ENCODE assay signal across 12 cellular contexts in the genomic region with DNA sequence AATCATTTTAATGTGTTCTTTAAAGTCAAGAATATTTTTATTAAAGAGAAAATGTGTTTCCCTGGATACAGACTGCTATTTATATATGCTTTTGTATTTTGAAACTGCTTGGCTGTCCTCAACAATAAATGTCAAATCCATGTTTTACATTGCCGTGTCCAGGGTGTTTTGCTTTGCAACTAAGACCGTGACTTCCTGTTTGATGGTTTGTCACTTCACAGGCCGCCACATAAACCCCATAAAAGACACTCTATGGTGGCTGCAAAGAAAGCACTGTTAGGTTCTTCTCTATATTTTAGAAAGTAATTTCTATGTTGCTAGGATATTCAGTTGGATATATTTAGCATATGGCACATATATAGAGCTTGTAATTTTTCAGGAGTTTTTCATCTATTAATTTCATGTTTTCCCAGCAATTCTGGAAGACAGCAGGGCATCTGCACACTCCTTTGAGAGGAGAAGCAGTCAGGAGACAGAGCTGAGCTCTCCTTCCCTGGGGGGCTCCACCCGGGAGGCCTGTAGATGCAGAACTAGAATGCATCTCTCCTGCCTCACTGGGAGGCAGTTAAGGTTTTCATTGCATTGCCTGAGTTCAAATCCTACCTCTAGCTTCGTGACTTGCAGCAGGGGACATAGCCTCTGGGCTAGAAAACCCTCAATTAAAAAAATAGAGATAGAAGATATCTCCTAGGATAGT. TPM values are rescaled to one million over a fixed set of nuclear protein-coding genes. Genes with fewer than 3 reads are reported as not detected.
A peak's percentile ranks its signal among the peaks of the same experiment; 100 is the strongest.
DNase-seq lines count a peak whose midpoint lies in the region; ATAC-seq and TF ChIP-seq lines count a peak whose summit lies in the region.
"Had no signal": no experiment of that assay in that cellular context is flagged by ENCODE, and none has a peak within 500 bp of the region (broad histone marks: within the 10 kb centered on the region; RNA-seq: fewer than 3 reads in every experiment).

No MANE protein-coding gene starts in this region.

- no peaks in the 10 kb centered on the region for H4K20me1 ChIP-seq in DOHH2 (ENCODE audit: control insufficient read depth, insufficient read depth, low read depth, low read length)

- ATAC-seq in activated T-helper 17 cell treated with anti-CD3 and anti-CD28 coated beads, Interleukin-2, amount 50 U/mL, for 72 hours (replicated peaks), result no peak
- ATAC-seq in naive B cell (ENCODE audit: low read depth in 2 of 2) (no peak), left cardiac atrium (no peak), GM18498 (IDR thresholded peaks at IDR 0.05; ENCODE audit: unreplicated experiment) (no peak), GM19324 (IDR thresholded peaks at IDR 0.05; ENCODE audit: low FRiP score, unreplicated experiment) (no peak)

- DNase-seq in NB4 (ENCODE audit: low read depth), result peak; percentile 77
- peak; percentile 46 for DNase-seq in naive B cell
- no peak for DNase-seq in amygdala (lab: John Stamatoyannopoulos, UW)
- DNase-seq in left cardiac atrium, result no peak
- DNase-seq: DMS79, NCI-H2029 treated with DMSO at 0.1 percent for 48 hours, occipital lobe had no signal

- H3K9me2 ChIP-seq in DOHH2 (replicated peaks; ENCODE audit: control insufficient read depth, low read length), result no peaks in the 10 kb centered on the region

- no peaks in the 10 kb centered on the region for H3K27me3 ChIP-seq in DOHH2 (ENCODE audit: control insufficient read depth, low read length)
- H3K27me3 ChIP-seq: SJSA1 had no signal

- TF ChIP-seq POLR2A in NB4 (IDR thresholded peaks at IDR 0.05; ENCODE audit: extremely low read depth, insufficient read length), result no peak

- no peaks in the 10 kb centered on the region for H3K27me3 Mint-ChIP-seq in activated T-helper 17 cell treated with anti-CD3 and anti-CD28 coated beads, Interleukin-2, amount 50 U/mL, for 72 hours
- H3K27me3 Mint-ChIP-seq in naive B cell, result no peaks in the 10 kb centered on the region

- H3F3A ChIP-seq in DOHH2 (ENCODE audit: control insufficient read depth, insufficient read depth), result peaks cover 44% of the 10 kb centered on the region

- TF ChIP-seq CTCF in DOHH2 (IDR thresholded peaks at IDR 0.05; ENCODE audit: low read depth, low read length, poor library complexity, severe bottlenecking), result no peak
- TF ChIP-seq CTCF in NB4 (IDR thresholded peaks at IDR 0.05; ENCODE audit: low read depth, low read length), result no peak

- H3K4me2 ChIP-seq in DOHH2 (ENCODE audit: low read length), result peak overlapping the region; percentile 70

- H3K4me1 ChIP-seq in DOHH2 (ENCODE audit: control insufficient read depth, low read length), result peaks cover 98% of the 10 kb centered on the region
- H3K4me1 ChIP-seq: SJSA1 had no signal

- peaks cover 24% of the 10 kb centered on the region for H3K4me1 Mint-ChIP-seq in activated T-helper 17 cell treated with anti-CD3 and anti-CD28 coated beads, Interleukin-2, amount 50 U/mL, for 72 hours
- peaks cover 62 to 84% (median 64%) of the 10 kb centered on the region in 3 donors for H3K4me1 Mint-ChIP-seq in naive B cell

- peaks cover 82% of the 10 kb centered on the region for H3K79me2 ChIP-seq in DOHH2 (ENCODE audit: control insufficient read depth, low read length)

- H3K9me3 ChIP-seq in DOHH2 (ENCODE audit: control insufficient read depth, insufficient read depth, low read length), result no peaks in the 10 kb centered on the region
- H3K9me3 ChIP-seq: SJSA1 had no signal

- peak overlapping the region; percentile 83 for H3K4me3 Mint-ChIP-seq in activated T-helper 17 cell treated with anti-CD3 and anti-CD28 coated beads, Interleukin-2, amount 50 U/mL, for 72 hours
- H3K4me3 Mint-ChIP-seq in naive B cell, result peak overlapping the region; percentile 56 to 84 (median 79)

- no peaks in the 10 kb centered on the region for H3K9me3 Mint-ChIP-seq in activated T-helper 17 cell treated with anti-CD3 and anti-CD28 coated beads, Interleukin-2, amount 50 U/mL, for 72 hours
- H3K9me3 Mint-ChIP-seq in naive B cell, result no peaks in the 10 kb centered on the region

- intact Hi-C loops in left cardiac atrium (cut with DNase I), result no loop called here

- peaks cover 53% of the 10 kb centered on the region for H3K36me3 Mint-ChIP-seq in activated T-helper 17 cell treated with anti-CD3 and anti-CD28 coated beads, Interleukin-2, amount 50 U/mL, for 72 hours (ENCODE audit: low read depth)
- H3K36me3 Mint-ChIP-seq in naive B cell, result peaks cover 5 to 8% of the 10 kb centered on the region in 2 donors

- H3K4me3 ChIP-seq in DOHH2 (ENCODE audit: low read length), result peak overlapping the region; percentile 67
- H3K4me3 ChIP-seq in NB4 (ENCODE audit: low read depth, low read length), result no peak overlapping the region
- H3K4me3 ChIP-seq: SJSA1 had no signal

- H3K27ac ChIP-seq in DOHH2 (ENCODE audit: low read depth, low read length), result peak overlapping the region; percentile 100
- H3K27ac ChIP-seq: SJSA1 had no signal

- H3K27ac Mint-ChIP-seq in activated T-helper 17 cell treated with anti-CD3 and anti-CD28 coated beads, Interleukin-2, amount 50 U/mL, for 72 hours, result peak overlapping the region; percentile 92
- H3K27ac Mint-ChIP-seq in naive B cell, result peak overlapping the region; percentile 98 to 99 (median 99)

- H3K36me3 ChIP-seq in DOHH2 (ENCODE audit: control insufficient read depth, low read length), result peaks cover 80% of the 10 kb centered on the region
- H3K36me3 ChIP-seq: SJSA1 had no signal

RNA-seq across cellular contexts. Expression of a gene that starts 33.1 kb away (rescaled TPM):
- 10 to 100 TPM; 57.1 to 66.1 TPM for total RNA-seq in activated T-helper 17 cell treated with anti-CD3 and anti-CD28 coated beads, Interleukin-2, amount 50 U/mL, for 72 hours
- polyA plus RNA-seq in naive B cell (ENCODE audit: low read depth in 6 of 6), result 10 to 100 TPM; 18.4 to 49.1 (median 35.3) TPM
- total RNA-seq in left cardiac atrium, result 10 to 100 TPM; 29.9 to 36.3 TPM

Comparison
In these comparisons a context has a peak if more than half of its experiments do, and no peak if none do; other contexts are left out.
1. DNase-seq: peak in NB4 (single experiment) and naive B cell (single experiment); none in amygdala (0 of 56) and left cardiac atrium (single experiment).